Comparison of ENCODE assay signal across 9 cellular contexts in genomic region chr17:82697808-82698064, GRCh38. TPM values are rescaled to one million over a fixed set of nuclear protein-coding genes. Genes with fewer than 3 reads are reported as not detected.
DNase-seq lines count a peak whose midpoint lies in the region; ATAC-seq, FAIRE-seq and TF ChIP-seq lines count a peak whose summit lies in the region.
"Had no signal": no experiment of that assay in that cellular context is flagged by ENCODE, and none has a peak within 500 bp of the region (broad histone marks: within the 10 kb centered on the region; RNA-seq: fewer than 3 reads in every experiment).

No MANE protein-coding gene starts in this region.

- TF ChIP-seq CTCF in endothelial cell of umbilical vein (IDR thresholded peaks at IDR 0.05; ENCODE audit: extremely low read depth in 1 of 2, insufficient read depth in 1 of 2, low read depth in 1 of 2, low read length in 2 of 2) (no peak), osteocyte (IDR thresholded peaks at IDR 0.05) (no peak)

- no peaks in the 10 kb centered on the region for H3K79me2 ChIP-seq in endothelial cell of umbilical vein (ENCODE audit: control insufficient read depth, insufficient read depth, low read length)

- ATAC-seq in GM21360 (IDR thresholded peaks at IDR 0.05; ENCODE audit: unreplicated experiment): no peak
- no peak for ATAC-seq in GM19455 (IDR thresholded peaks at IDR 0.05; ENCODE audit: unreplicated experiment)

- peak overlapping the region; percentile 73 for H3K4me3 ChIP-seq in BLaER1
- peak overlapping the region; percentile 49 for H3K4me3 ChIP-seq in NT2/D1 (ENCODE audit: insufficient read length, low read depth)
- H3K4me3 ChIP-seq in endothelial cell of umbilical vein (replicated peaks in 1 of 3; ENCODE audit: insufficient read depth in 1 of 3, low read depth in 1 of 3, low read length in 3 of 3): peak overlapping the region; percentile 8 to 52 (median 42)

- H3K27me3 ChIP-seq in BLaER1: peaks cover 40% of the 10 kb centered on the region
- peaks cover 45% of the 10 kb centered on the region for H3K27me3 ChIP-seq in NT2/D1 (ENCODE audit: insufficient read depth, insufficient read length)
- peaks cover 3 to 8% of the 10 kb centered on the region in 2 experiments for H3K27me3 ChIP-seq in endothelial cell of umbilical vein (ENCODE audit: control insufficient read depth in 2 of 2, insufficient read depth in 2 of 2, low read length in 2 of 2)

- intact Hi-C loops in endothelial cell of umbilical vein (cut with micrococcal nuclease): loop anchor here (2.0 kb wide), 1 partner anchor 19 kb away; the partner anchor contains the start of gene FN3KRP

- H2AFZ ChIP-seq in endothelial cell of umbilical vein (ENCODE audit: low read depth, low read length): peak overlapping the region; percentile 55

- H3K27me3 Mint-ChIP-seq in osteocyte (ENCODE audit: unreplicated experiment): no peaks in the 10 kb centered on the region

- peaks cover 40% of the 10 kb centered on the region for H3K9me3 ChIP-seq in BLaER1
- H3K9me3 ChIP-seq in NT2/D1 (ENCODE audit: insufficient read depth, low read length): peaks cover 18% of the 10 kb centered on the region; the same call in 1 of the 2 replicates
- H3K9me3 ChIP-seq in endothelial cell of umbilical vein (replicated peaks; ENCODE audit: control insufficient read depth, insufficient read depth, low read length): peaks cover 4% of the 10 kb centered on the region

- DNase-seq in NT2/D1 (ENCODE audit: low read depth, low spot score) (no peak), endothelial cell of umbilical vein (ENCODE audit: low read depth, low spot score) (no peak), osteocyte (ENCODE audit: extremely low spot score, unreplicated experiment) (no peak), inferior parietal cortex (ENCODE audit: extremely low spot score) (no peak), NCI-H526 treated with DMSO at 0.1 percent for 48 hours (lab: John Stamatoyannopoulos, UW) (no peak)

- dilution Hi-C loops in endothelial cell of umbilical vein (cut with MboI; ENCODE audit: extremely low pct_ligation_motif_present, low sequenced_read_pairs): no loop called here

- CTCF ChIA-PET in endothelial cell of umbilical vein (lab: Charles Lee): interaction anchor here (1.2 kb wide), 1 partner anchor 84 kb away, joined by 3 read pairs; no protein-coding TSS in a partner anchor

- no peak overlapping the region for H3K27ac ChIP-seq in BLaER1
- no peak overlapping the region for H3K27ac ChIP-seq in endothelial cell of umbilical vein (ENCODE audit: insufficient read depth, low read depth, low read length)

- H3K4me1 Mint-ChIP-seq in osteocyte (ENCODE audit: unreplicated experiment): peaks cover 13% of the 10 kb centered on the region

- peak overlapping the region; percentile 53 for H3K9ac ChIP-seq in BLaER1
- peak overlapping the region; percentile 53 for H3K9ac ChIP-seq in NT2/D1 (ENCODE audit: insufficient read length, low read depth)
- H3K9ac ChIP-seq in endothelial cell of umbilical vein (replicated peaks; ENCODE audit: extremely low read depth, insufficient read depth, low read length): no peak overlapping the region

- H3K4me2 ChIP-seq in BLaER1 (peak overlapping the region; percentile 93), endothelial cell of umbilical vein (ENCODE audit: insufficient read depth, low read length) (peak overlapping the region; percentile 53)

- peaks cover 12% of the 10 kb centered on the region for H3K36me3 ChIP-seq in BLaER1
- H3K36me3 ChIP-seq in NT2/D1 (ENCODE audit: insufficient read depth, insufficient read length, low read length): no peaks in the 10 kb centered on the region
- H3K36me3 ChIP-seq in endothelial cell of umbilical vein (ENCODE audit: control insufficient read depth in 2 of 2, extremely low read depth in 1 of 2, insufficient read depth in 2 of 2, low read length in 2 of 2): no peaks in the 10 kb centered on the region

- peaks cover 6% of the 10 kb centered on the region for H3K9me3 Mint-ChIP-seq in osteocyte (ENCODE audit: unreplicated experiment)

- H3K36me3 Mint-ChIP-seq in osteocyte (ENCODE audit: unreplicated experiment): peaks cover 12% of the 10 kb centered on the region

- H3K27ac Mint-ChIP-seq in osteocyte (ENCODE audit: unreplicated experiment): no peak overlapping the region

- FAIRE-seq in endothelial cell of umbilical vein (lab: Jason Lieb, UNC): no peak

- H3K9me1 ChIP-seq in endothelial cell of umbilical vein (replicated peaks; ENCODE audit: control insufficient read depth, extremely low read depth, insufficient read depth, low read length): no peaks in the 10 kb centered on the region

- H4K20me1 ChIP-seq in BLaER1: peaks cover 21% of the 10 kb centered on the region
- no peaks in the 10 kb centered on the region for H4K20me1 ChIP-seq in endothelial cell of umbilical vein (replicated peaks; ENCODE audit: control insufficient read depth, extremely low read depth, insufficient read depth, low read length)

- POLR2A ChIA-PET in endothelial cell of umbilical vein (lab: Charles Lee): no interaction called here

- no peak for TF ChIP-seq POLR2A in endothelial cell of umbilical vein (IDR thresholded peaks at IDR 0.05; ENCODE audit: low read depth, low read length)

- H3K4me1 ChIP-seq in BLaER1: peaks cover 42% of the 10 kb centered on the region
- peaks cover 18% of the 10 kb centered on the region for H3K4me1 ChIP-seq in NT2/D1 (ENCODE audit: insufficient read depth, insufficient read length)
- H3K4me1 ChIP-seq in endothelial cell of umbilical vein (ENCODE audit: control insufficient read depth, extremely low read depth, insufficient read depth, low read length): peaks cover 5% of the 10 kb centered on the region

- H3K4me3 Mint-ChIP-seq in osteocyte (ENCODE audit: unreplicated experiment): peak overlapping the region; percentile 63

- no TSS peak for BruUV-seq in endothelial cell of umbilical vein (replicated peaks; lab: Mats Ljungman, UMichigan)

TF ChIP-seq in endothelial cell of umbilical vein, 7 proteins besides CTCF, POLR2A, EP300 and RAD21:
- TF ChIP-seq GATA2 (IDR thresholded peaks at IDR 0.05; ENCODE audit: insufficient read depth, insufficient read length, low read depth, low read length) (no peak), FOS (IDR thresholded peaks at IDR 0.05; ENCODE audit: borderline replicate concordance, insufficient read depth, low read length) (no peak), POLR2AphosphoS5 (IDR thresholded peaks at IDR 0.05; ENCODE audit: insufficient read depth, low read depth, low read length) (no peak), JUN (IDR thresholded peaks at IDR 0.05; ENCODE audit: borderline replicate concordance, insufficient read depth, insufficient read length, low read depth) (no peak), EZH2 (IDR thresholded peaks at IDR 0.05; ENCODE audit: borderline replicate concordance, low read depth, low read length, severe bottlenecking) (no peak)
TF ChIP-seq in endothelial cell of umbilical vein: peak in this region for 0.

RNA-seq across cellular contexts. Expression of gene RAB40B, which starts 0.8 kb away (rescaled TPM):
- total RNA-seq in endothelial cell of umbilical vein (5.5 TPM in 2 replicates), osteocyte (13.4 and 14.7 TPM in 2 replicates)
- polyA plus RNA-seq in endothelial cell of umbilical vein: 9.3 and 13.2 TPM in 2 replicates
- 5.8 and 7.2 TPM in 2 replicates for polyA plus RNA-seq in endothelial cell of umbilical vein (2011; cell fraction: cytosol; rRNA removed)
- polyA plus RNA-seq in endothelial cell of umbilical vein (2011; cell fraction: nucleus; rRNA removed): 6.0 and 7.0 TPM in 2 replicates
- 7.4 and 12.2 TPM in 2 replicates for polyA plus RNA-seq in endothelial cell of umbilical vein (2012)
- polyA minus RNA-seq in endothelial cell of umbilical vein: 1.5 and 4.6 TPM in 2 replicates
- polyA minus RNA-seq in endothelial cell of umbilical vein (2011; cell fraction: cytosol; rRNA and poly(A)+ RNA removed): 3.1 TPM
- polyA minus RNA-seq in endothelial cell of umbilical vein (2011; cell fraction: nucleus; rRNA and poly(A)+ RNA removed): 1.3 and 1.4 TPM in 2 replicates

RNA-seq across cellular contexts. Expression of gene FN3KRP, which starts 18.8 kb away (rescaled TPM):
- 32.7 and 35.2 TPM in 2 replicates for total RNA-seq in endothelial cell of umbilical vein
- 20.5 and 22.2 TPM in 2 replicates for polyA plus RNA-seq in endothelial cell of umbilical vein
- polyA plus RNA-seq in endothelial cell of umbilical vein (2011; cell fraction: cytosol; rRNA removed): 22.2 and 23.4 TPM in 2 replicates
- 27.6 and 34.1 TPM in 2 replicates for polyA plus RNA-seq in endothelial cell of umbilical vein (2011; cell fraction: nucleus; rRNA removed)
- 32.1 and 36.2 TPM in 2 replicates for polyA plus RNA-seq in endothelial cell of umbilical vein (2012)
- 11.5 and 17.2 TPM in 2 replicates for polyA minus RNA-seq in endothelial cell of umbilical vein
- 11.5 TPM for polyA minus RNA-seq in endothelial cell of umbilical vein (2011; cell fraction: cytosol; rRNA and poly(A)+ RNA removed)
- polyA minus RNA-seq in endothelial cell of umbilical vein (2011; cell fraction: nucleus; rRNA and poly(A)+ RNA removed): 7.0 and 7.2 TPM in 2 replicates
- 31.7 and 33.0 TPM in 2 replicates for total RNA-seq in osteocyte

RNA-seq across cellular contexts. Expression of gene FN3K, which starts 37.7 kb away (rescaled TPM):
- total RNA-seq in endothelial cell of umbilical vein (8.3 and 12.0 TPM in 2 replicates), osteocyte (22.9 and 25.2 TPM in 2 replicates)
- 1.2 and 2.0 TPM in 2 replicates for polyA plus RNA-seq in endothelial cell of umbilical vein
- polyA plus RNA-seq in endothelial cell of umbilical vein (2011; cell fraction: cytosol; rRNA removed): 1.5 and 1.9 TPM in 2 replicates
- 7.3 and 7.4 TPM in 2 replicates for polyA plus RNA-seq in endothelial cell of umbilical vein (2011; cell fraction: nucleus; rRNA removed)
- polyA plus RNA-seq in endothelial cell of umbilical vein (2012): 6.1 and 16.4 TPM in 2 replicates
- 2.1 and 3.4 TPM in 2 replicates for polyA minus RNA-seq in endothelial cell of umbilical vein
- polyA minus RNA-seq in endothelial cell of umbilical vein (2011; cell fraction: cytosol; rRNA and poly(A)+ RNA removed): 1.3 TPM
- 2.6 and 2.9 TPM in 2 replicates for polyA minus RNA-seq in endothelial cell of umbilical vein (2011; cell fraction: nucleus; rRNA and poly(A)+ RNA removed)
- polyA plus RNA-seq: IgD-negative memory B cell had no signal

RNA-seq across cellular contexts. Expression of gene WDR45B, which starts 49.5 kb away (rescaled TPM):
- 62.0 and 63.8 TPM in 2 replicates for total RNA-seq in endothelial cell of umbilical vein
- polyA plus RNA-seq in endothelial cell of umbilical vein: 73.4 and 76.7 TPM in 2 replicates
- polyA plus RNA-seq in endothelial cell of umbilical vein (2011; cell fraction: cytosol; rRNA removed): 90.2 and 99.6 TPM in 2 replicates
- polyA plus RNA-seq in endothelial cell of umbilical vein (2011; cell fraction: nucleus; rRNA removed): 151 and 173 TPM in 2 replicates
- polyA plus RNA-seq in endothelial cell of umbilical vein (2012): 64.7 and 69.7 TPM in 2 replicates
- 63.9 and 68.5 TPM in 2 replicates for polyA minus RNA-seq in endothelial cell of umbilical vein
- polyA minus RNA-seq in endothelial cell of umbilical vein (2011; cell fraction: cytosol; rRNA and poly(A)+ RNA removed): 44.0 TPM
- 36.2 and 46.2 TPM in 2 replicates for polyA minus RNA-seq in endothelial cell of umbilical vein (2011; cell fraction: nucleus; rRNA and poly(A)+ RNA removed)
- total RNA-seq in osteocyte: 75.6 and 78.5 TPM in 2 replicates

RNA-seq across cellular contexts. Expression of gene TBCD, which starts 54.1 kb away (rescaled TPM):
- total RNA-seq in endothelial cell of umbilical vein (145 and 163 TPM in 2 replicates), osteocyte (74.0 and 75.7 TPM in 2 replicates)
- 121 and 149 TPM in 2 replicates for polyA plus RNA-seq in endothelial cell of umbilical vein
- 62.5 and 64.6 TPM in 2 replicates for polyA plus RNA-seq in endothelial cell of umbilical vein (2011; cell fraction: cytosol; rRNA removed)
- polyA plus RNA-seq in endothelial cell of umbilical vein (2011; cell fraction: nucleus; rRNA removed): 332 and 425 TPM in 2 replicates
- 100 and 139 TPM in 2 replicates for polyA plus RNA-seq in endothelial cell of umbilical vein (2012)
- polyA minus RNA-seq in endothelial cell of umbilical vein: 114 and 152 TPM in 2 replicates
- polyA minus RNA-seq in endothelial cell of umbilical vein (2011; cell fraction: cytosol; rRNA and poly(A)+ RNA removed): 75.3 TPM
- 102 and 141 TPM in 2 replicates for polyA minus RNA-seq in endothelial cell of umbilical vein (2011; cell fraction: nucleus; rRNA and poly(A)+ RNA removed)
